Comparison of ENCODE assay signal across 9 cellular contexts in the genomic region with DNA sequence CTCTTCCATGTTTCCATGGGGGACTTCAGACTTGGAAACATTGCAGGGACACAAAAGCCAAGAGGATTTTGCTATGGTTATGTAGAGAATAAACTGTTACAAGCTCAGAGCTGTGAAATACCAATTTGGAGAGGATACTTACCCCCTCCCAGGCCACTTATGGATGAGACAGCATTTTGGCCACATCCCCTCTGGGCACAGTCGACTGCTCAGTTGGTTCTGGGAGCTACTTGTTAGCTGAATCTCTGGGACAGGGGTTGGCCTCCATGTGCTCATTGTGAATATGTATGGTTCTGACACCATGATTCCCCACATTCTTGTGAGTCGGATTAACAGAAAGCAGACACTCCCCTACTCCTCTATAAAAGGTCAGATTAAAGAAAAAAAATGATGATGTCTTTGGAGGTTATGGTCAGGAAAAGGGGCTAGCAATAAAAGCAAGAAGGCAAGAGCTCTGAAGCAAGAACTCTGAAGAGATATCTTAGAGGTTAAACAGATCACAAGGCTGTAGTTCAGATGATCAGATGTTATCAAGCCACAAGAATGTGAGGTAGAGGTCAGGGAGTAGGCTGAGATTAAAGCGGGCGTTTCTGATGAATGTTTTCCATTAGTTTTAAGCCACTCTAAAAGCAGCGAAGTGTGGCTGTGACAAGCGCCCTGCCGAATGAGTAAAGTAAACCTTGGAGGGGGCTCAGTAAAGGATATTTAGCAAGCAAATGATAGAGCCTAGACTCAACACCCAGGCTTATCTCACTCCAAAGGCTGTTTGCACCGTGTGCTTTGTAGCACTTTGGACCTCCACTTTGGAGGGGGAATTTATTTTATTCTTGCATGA. TPM values are rescaled to one million over a fixed set of nuclear protein-coding genes. Genes with fewer than 3 reads are reported as not detected.
DNase-seq lines count a peak whose midpoint lies in the region; ATAC-seq, FAIRE-seq and TF ChIP-seq lines count a peak whose summit lies in the region.
"Had no signal": no experiment of that assay in that cellular context is flagged by ENCODE, and none has a peak within 500 bp of the region (broad histone marks: within the 10 kb centered on the region; RNA-seq: fewer than 3 reads in every experiment).

No MANE protein-coding gene starts in this region.

- intact Hi-C loops in body of pancreas (cut with DNase I), result no loop called here

- no peak for TF ChIP-seq CTCF in cardiac muscle cell (IDR thresholded peaks at IDR 0.05; ENCODE audit: low read depth, low read length)
- no peak for TF ChIP-seq CTCF in glutamatergic neuron (IDR thresholded peaks at IDR 0.05; ENCODE audit: partially characterized antibody, unreplicated experiment)
- no peak for TF ChIP-seq CTCF in body of pancreas (IDR thresholded peaks at IDR 0.05)

- H3K9me3 Mint-ChIP-seq in T-helper 2 cell treated with Interferon-gamma antibody and Interleukin-4, amounts not matched to agents 5 μg/mL and 100 μg/mL, for 36 hours, result no peaks in the 10 kb centered on the region
- no peaks in the 10 kb centered on the region for H3K9me3 Mint-ChIP-seq in glutamatergic neuron (ENCODE audit: unreplicated experiment)
- H3K9me3 Mint-ChIP-seq: nephron had no signal

- H3K9me3 ChIP-seq in cardiac muscle cell (ENCODE audit: low read depth) (no peaks in the 10 kb centered on the region), body of pancreas (no peaks in the 10 kb centered on the region)

- peaks cover 69% of the 10 kb centered on the region for H3K4me1 Mint-ChIP-seq in T-helper 2 cell treated with Interferon-gamma antibody and Interleukin-4, amounts not matched to agents 5 μg/mL and 100 μg/mL, for 36 hours (ENCODE audit: low read depth)
- H3K4me1 Mint-ChIP-seq in glutamatergic neuron (ENCODE audit: low read depth, unreplicated experiment), result peaks cover 5% of the 10 kb centered on the region

- H3K4me3 ChIP-seq in cardiac muscle cell, result no peak overlapping the region
- no peak overlapping the region for H3K4me3 ChIP-seq in body of pancreas

- no peaks in the 10 kb centered on the region for H3K36me3 ChIP-seq in cardiac muscle cell
- H3K36me3 ChIP-seq in body of pancreas (replicated peaks in 1 of 2; ENCODE audit: insufficient read depth in 1 of 2, low read depth in 2 of 2), result no peaks in the 10 kb centered on the region

- WGBS in body of pancreas, 2 donors, result 66 to 71% methylated on average over 8 of the region's 8 CpGs

- peak; percentile 89 for FAIRE-seq in H54 (lab: Jason Lieb, UNC)

- H3K4me1 ChIP-seq in cardiac muscle cell (ENCODE audit: low read depth) (peaks cover 18% of the 10 kb centered on the region), body of pancreas (no peaks in the 10 kb centered on the region)

- H3K27me3 ChIP-seq in cardiac muscle cell (no peaks in the 10 kb centered on the region), body of pancreas (no peaks in the 10 kb centered on the region)

- DNase-seq in H54 (ENCODE audit: insufficient read length, low spot score) (no peak), cardiac muscle cell (ENCODE audit: low read depth in 1 of 2, low spot score in 1 of 2) (peak in 1 of 2 donors; percentile 49), hypothalamus (lab: John Stamatoyannopoulos, UW) (no peak), putamen (ENCODE audit: low spot score) (no peak), glutamatergic neuron (no peak), body of pancreas (no peak)
- DNase-seq in T-helper 2 cell treated with Interferon-gamma antibody and Interleukin-4, amounts not matched to agents 5 μg/mL and 100 μg/mL, for 36 hours (ENCODE audit: low spot score), result peak; percentile 66
- DNase-seq in stimulated activated CD4-positive, alpha-beta T cell treated with anti-CD3 and anti-CD28 coated beads, Interleukin-2, amount 100 ng/mL, for 4 hours (ENCODE audit: low read depth), result peak; percentile 33

- no peak for ATAC-seq in body of pancreas

- H3K27ac ChIP-seq in cardiac muscle cell, result peak overlapping the region; percentile 49
- H3K27ac ChIP-seq in body of pancreas, result no peak overlapping the region

- H3K36me3 Mint-ChIP-seq in T-helper 2 cell treated with Interferon-gamma antibody and Interleukin-4, amounts not matched to agents 5 μg/mL and 100 μg/mL, for 36 hours (ENCODE audit: low read depth), result peaks cover 43% of the 10 kb centered on the region
- H3K36me3 Mint-ChIP-seq in glutamatergic neuron (ENCODE audit: unreplicated experiment), result no peaks in the 10 kb centered on the region

- TF ChIP-seq POLR2A in H54 (IDR thresholded peaks at IDR 0.05; ENCODE audit: low read depth, low read length) (no peak), body of pancreas (IDR thresholded peaks at IDR 0.05) (no peak)

- H3K4me3 Mint-ChIP-seq in T-helper 2 cell treated with Interferon-gamma antibody and Interleukin-4, amounts not matched to agents 5 μg/mL and 100 μg/mL, for 36 hours, result peak overlapping the region; percentile 49
- H3K4me3 Mint-ChIP-seq in glutamatergic neuron (ENCODE audit: unreplicated experiment), result no peak overlapping the region
- H3K4me3 Mint-ChIP-seq: nephron had no signal

- no peaks in the 10 kb centered on the region for H3K27me3 Mint-ChIP-seq in T-helper 2 cell treated with Interferon-gamma antibody and Interleukin-4, amounts not matched to agents 5 μg/mL and 100 μg/mL, for 36 hours (ENCODE audit: low read depth)
- H3K27me3 Mint-ChIP-seq in glutamatergic neuron (ENCODE audit: unreplicated experiment), result no peaks in the 10 kb centered on the region

- peak overlapping the region; percentile 66 for H3K27ac Mint-ChIP-seq in T-helper 2 cell treated with Interferon-gamma antibody and Interleukin-4, amounts not matched to agents 5 μg/mL and 100 μg/mL, for 36 hours
- H3K27ac Mint-ChIP-seq in glutamatergic neuron (ENCODE audit: unreplicated experiment), result no peak overlapping the region

RNA-seq across cellular contexts. Expression of gene STAMBPL1, which starts 17.2 kb away (rescaled TPM):
- total RNA-seq in cardiac muscle cell, result 36.0 and 38.4 TPM in 2 replicates
- 3.6 and 7.9 TPM in 2 replicates for polyA plus RNA-seq in cardiac muscle cell
- 4.4 TPM for total RNA-seq in glutamatergic neuron (ENCODE audit: unreplicated experiment)
- total RNA-seq in body of pancreas, result 10 to 100 TPM; 10.1 to 26.7 TPM

RNA-seq across cellular contexts. Expression of gene ANKRD22, which starts 45.6 kb away (rescaled TPM):
- total RNA-seq in cardiac muscle cell (not detected in 2 replicates), glutamatergic neuron (ENCODE audit: unreplicated experiment) (not detected), body of pancreas (10 to 100 TPM in 1 of 2 donors, 1 to 10 TPM in 1; 5.9 to 13.5 TPM)
- not detected in 2 replicates for polyA plus RNA-seq in cardiac muscle cell

RNA-seq across cellular contexts. Expression of gene ACTA2, which starts 55.3 kb away (rescaled TPM):
- 405 and 1,463 TPM in 2 replicates for total RNA-seq in cardiac muscle cell
- polyA plus RNA-seq in cardiac muscle cell, result 725 and 2,064 TPM in 2 replicates
- total RNA-seq in glutamatergic neuron (ENCODE audit: unreplicated experiment), result 4.3 TPM
- 100 to 1,000 TPM in 1 of 2 donors, 10 to 100 TPM in 1; 41.5 to 136 TPM for total RNA-seq in body of pancreas

Comparison
In these comparisons a context has a peak if more than half of its experiments do, and no peak if none do; other contexts are left out.
1. DNase-seq: peak in T-helper 2 cell treated with Interferon-gamma antibody and Interleukin-4, amounts not matched to agents 5 μg/mL and 100 μg/mL, for 36 hours (single experiment) and stimulated activated CD4-positive, alpha-beta T cell treated with anti-CD3 and anti-CD28 coated beads, Interleukin-2, amount 100 ng/mL, for 4 hours (single experiment); none in H54 (single experiment), hypothalamus (0 of 51), putamen (single experiment), glutamatergic neuron (single experiment) and body of pancreas (0 of 4).